In genomic region chr18:72375628-72376027, GRCh38 we compare ENCODE assay signal across 17 cellular contexts.
DNase-seq lines count a peak whose midpoint lies in the region; ATAC-seq and TF ChIP-seq lines count a peak whose summit lies in the region.
"Had no signal": no experiment of that assay in that cellular context is flagged by ENCODE, and none has a peak within 500 bp of the region (broad histone marks: within the 10 kb centered on the region; RNA-seq: fewer than 3 reads in every experiment).

No MANE protein-coding gene starts in this region.

- TF ChIP-seq CTCF in epithelial cell of esophagus (IDR thresholded peaks at IDR 0.05; ENCODE audit: insufficient read depth, low read depth, low read length, missing control alignments): no peak

- peak; percentile 9 for DNase-seq in GM04503 (ENCODE audit: low read depth)
- DNase-seq in NCI-H69 (lab: John Stamatoyannopoulos, UW): peak; percentile 35
- DNase-seq in epithelial cell of esophagus (ENCODE audit: low read depth): peak; percentile 40
- peak; percentile 41 for DNase-seq in renal cortical epithelial cell (ENCODE audit: low read depth)
- DNase-seq in NCI-H1694 (lab: John Stamatoyannopoulos, UW): no peak
- no peak for DNase-seq in GM19240 (ENCODE audit: insufficient read length, low spot score)
- DNase-seq in effector CD4-positive, alpha-beta T cell: no peak
- DNase-seq: activated CD8-positive, alpha-beta T cell treated with anti-CD3 and anti-CD28 coated beads for 36 hours; body of pancreas; effector memory CD4-positive, alpha-beta T cell; heart left ventricle; left ventricle myocardium inferior; naive B cell; NCI-H1694 treated with DMSO at 0.1 percent for 48 hours; psoas muscle; stimulated activated CD4-positive, alpha-beta T cell treated with anti-CD3 and anti-CD28 coated beads, Interleukin-1b, Interleukin-23, amount 100 ng/mL, for 48 hours had no signal

- ATAC-seq in HG03565 (IDR thresholded peaks at IDR 0.05; ENCODE audit: unreplicated experiment): no peak
- ATAC-seq: activated CD8-positive, alpha-beta T cell treated with anti-CD3 and anti-CD28 coated beads for 36 hours; body of pancreas; psoas muscle had no signal

- no peak overlapping the region for H3K4me3 ChIP-seq in epithelial cell of esophagus (ENCODE audit: low read length)
- H3K4me3 ChIP-seq: body of pancreas, heart left ventricle, left ventricle myocardium inferior, psoas muscle had no signal

Comparison
In these comparisons a context has a peak if more than half of its experiments do, and no peak if none do; other contexts are left out.
1. DNase-seq: peak in GM04503 (single experiment), NCI-H69 (single experiment), epithelial cell of esophagus (single experiment) and renal cortical epithelial cell (single experiment); none in NCI-H1694 (single experiment), GM19240 (single experiment) and effector CD4-positive, alpha-beta T cell (single experiment).